Comparison of ENCODE assay signal across 12 cellular contexts in genomic region chr2:217433522-217433921, GRCh38.
DNase-seq lines count a peak whose midpoint lies in the region; ATAC-seq and TF ChIP-seq lines count a peak whose summit lies in the region.
"Had no signal": no experiment of that assay in that cellular context is flagged by ENCODE, and none has a peak within 500 bp of the region (broad histone marks: within the 10 kb centered on the region; RNA-seq: fewer than 3 reads in every experiment).

No MANE protein-coding gene starts in this region.

- H3K9me3 ChIP-seq in GM23248 (ENCODE audit: low read depth), result no peaks in the 10 kb centered on the region
- H3K9me3 ChIP-seq in ascending aorta, result no peaks in the 10 kb centered on the region
- H3K9me3 ChIP-seq: HAP-1, pancreas had no signal

- WGBS in GM23248 (ENCODE audit: low coverage in 1 of 2, low lambda C conversion rate in 2 of 2, missing lambda C conversion rate in 2 of 2), 2 experiments, result 90% methylated on average over 6 of the region's 6 CpGs

- in situ Hi-C loops in GM23248 (cut with MboI), result no loop called here

- no peak overlapping the region for H3K4me2 ChIP-seq in GM23248 (ENCODE audit: unreplicated experiment)

- no peak overlapping the region for H3K27ac ChIP-seq in GM23248
- H3K27ac ChIP-seq in ascending aorta, result no peak overlapping the region
- H3K27ac ChIP-seq: pancreas had no signal

- H2AFZ ChIP-seq in GM23248, result peak overlapping the region; percentile 52; the same call in 1 of the 2 replicates

- DNase-seq in GM23248, result no peak
- no peak for DNase-seq in ascending aorta (ENCODE audit: low spot score in 2 of 2)
- peak; percentile 72 for DNase-seq in islet precursor cell
- no peak for DNase-seq in sciatic nerve (ENCODE audit: low spot score)
- DNase-seq in dermis blood vessel endothelial cell, result no peak
- DNase-seq in NCI-H2107 (lab: John Stamatoyannopoulos, UW), result no peak
- DNase-seq: activated effector memory CD4-positive, alpha-beta T cell treated with anti-CD3 and anti-CD28 coated beads, Interleukin-2, amount 50 U/mL, for 16 hours; effector memory CD4-positive, alpha-beta T cell had no signal

- intact Hi-C loops in ascending aorta (cut with DNase I), result loop anchor here (5.0 to 10.0 kb wide), 2 partner anchors 71 to 739 kb away; partner anchors contain the start of gene IGFBP5
- intact Hi-C loops in sciatic nerve (cut with DNase I), result no loop called here

- H3F3A ChIP-seq in GM23248 (ENCODE audit: insufficient read depth), result peaks cover 6% of the 10 kb centered on the region; the same call in 1 of the 2 replicates

- H3K79me2 ChIP-seq in GM23248 (ENCODE audit: insufficient read depth), result no peaks in the 10 kb centered on the region

- H3K36me3 ChIP-seq in GM23248 (ENCODE audit: low read depth), result no peaks in the 10 kb centered on the region
- no peaks in the 10 kb centered on the region for H3K36me3 ChIP-seq in ascending aorta
- H3K36me3 ChIP-seq: HAP-1, pancreas had no signal

- no peak for TF ChIP-seq CTCF in ascending aorta (IDR thresholded peaks at IDR 0.05)

- peak; percentile 23 for ATAC-seq in sciatic nerve
- ATAC-seq in HG03108 (IDR thresholded peaks at IDR 0.05; ENCODE audit: unreplicated experiment), result no peak
- no peak for ATAC-seq in HG02938 (IDR thresholded peaks at IDR 0.05; ENCODE audit: unreplicated experiment)

- no peak overlapping the region for H3K9ac ChIP-seq in GM23248

- peaks cover 42% of the 10 kb centered on the region for H3K4me1 ChIP-seq in GM23248 (ENCODE audit: insufficient read depth)
- peaks cover 7 to 47% of the 10 kb centered on the region in 2 donors for H3K4me1 ChIP-seq in ascending aorta

- H3K4me3 ChIP-seq in GM23248 (no peak overlapping the region), ascending aorta (peak overlapping the region; percentile 28 to 32)
- H3K4me3 ChIP-seq: HAP-1, pancreas had no signal

- H4K20me1 ChIP-seq in GM23248 (ENCODE audit: insufficient read depth), result no peaks in the 10 kb centered on the region

- no peaks in the 10 kb centered on the region for H3K9me2 ChIP-seq in GM23248 (ENCODE audit: insufficient read depth)

- H3K27me3 ChIP-seq in GM23248 (replicated peaks; ENCODE audit: insufficient read depth) (no peaks in the 10 kb centered on the region), ascending aorta (no peaks in the 10 kb centered on the region)
- H3K27me3 ChIP-seq: pancreas had no signal
